24 cellular contexts compared by ENCODE assay signal in genomic region chr10:103620357-103620749, GRCh38.
DNase-seq lines count a peak whose midpoint lies in the region; ATAC-seq, FAIRE-seq and TF ChIP-seq lines count a peak whose summit lies in the region.
"Had no signal": no experiment of that assay in that cellular context is flagged by ENCODE, and none has a peak within 500 bp of the region (broad histone marks: within the 10 kb centered on the region; RNA-seq: fewer than 3 reads in every experiment).

No MANE protein-coding gene starts in this region.

- H3K36me3 ChIP-seq in K562 (ENCODE audit: control insufficient read depth, insufficient read depth, low read length) (peaks cover 43% of the 10 kb centered on the region; the same call in 2 of the 3 replicates), mesenchymal stem cell (ENCODE audit: control insufficient read depth in 1 of 2, insufficient read depth in 2 of 2, low read depth in 1 of 2, low read length in 2 of 2) (peaks cover 58 to 72% of the 10 kb centered on the region in 2 experiments), suprapubic skin (peaks cover 79% of the 10 kb centered on the region)
- H3K36me3 ChIP-seq: colonic mucosa had no signal

- peak; percentile 73 for DNase-seq in NB4 (ENCODE audit: low read depth)
- no peak for DNase-seq in K562 (ENCODE audit: extremely low read depth in 1 of 4, low spot score in 3 of 4)
- DNase-seq in mesenchymal stem cell, result no peak
- no peak for DNase-seq in suprapubic skin (ENCODE audit: low spot score in 2 of 2)
- DNase-seq in omental fat pad (ENCODE audit: low spot score), result no peak
- no peak for DNase-seq in nephron progenitor cell
- no peak for DNase-seq in pons (ENCODE audit: low spot score)
- DNase-seq: activated CD4-positive, alpha-beta T cell treated with anti-CD3 and anti-CD28 coated beads for 48 hours; CD4-positive, alpha-beta memory T cell; colonic mucosa; foreskin fibroblast; hippocampal formation; IMR-90; mesendoderm; naive thymus-derived CD4-positive, alpha-beta T cell; NCI-H146; NCI-H69; SHP77; stimulated activated CD4-positive, alpha-beta T cell treated with anti-CD3 and anti-CD28 coated beads, Interleukin-12 subunit alpha, Interleukin-12 subunit beta, amount 100 ng/mL, for 4 hours had no signal

- no peak for FAIRE-seq in K562 (lab: Jason Lieb, UNC)
- FAIRE-seq: GM12878, TTC549 had no signal

- TF ChIP-seq EP300 in K562 (IDR thresholded peaks at IDR 0.05; ENCODE audit: low read length) (no peak), suprapubic skin (IDR thresholded peaks at IDR 0.05) (no peak)

- H3K36me3 Mint-ChIP-seq in nephron progenitor cell (ENCODE audit: low read depth), result peaks cover 9% of the 10 kb centered on the region
- H3K36me3 Mint-ChIP-seq: activated naive CD4-positive, alpha-beta T cell treated with anti-CD3 and anti-CD28 coated beads, Interleukin-2, amount 50 U/mL, for 24 hours had no signal

- TF ChIP-seq CTCF in NB4 (IDR thresholded peaks at IDR 0.05; ENCODE audit: low read depth, low read length), result no peak
- no peak for TF ChIP-seq CTCF in K562 (IDR thresholded peaks at IDR 0.05 in 2 of 3, conservative IDR thresholded peaks at IDR 0.05 in 1 of 3; ENCODE audit: insufficient read depth in 2 of 3, low read depth in 1 of 3, low read length in 3 of 3)
- no peak for TF ChIP-seq CTCF in suprapubic skin (IDR thresholded peaks at IDR 0.05)
- no peak for TF ChIP-seq CTCF in omental fat pad (IDR thresholded peaks at IDR 0.05)
- no peak for TF ChIP-seq CTCF in nephron progenitor cell (IDR thresholded peaks at IDR 0.05)

- no peak overlapping the region for H3K27ac Mint-ChIP-seq in nephron progenitor cell
- H3K27ac Mint-ChIP-seq: activated naive CD4-positive, alpha-beta T cell treated with anti-CD3 and anti-CD28 coated beads, Interleukin-2, amount 50 U/mL, for 24 hours; naive thymus-derived CD4-positive, alpha-beta T cell had no signal

- peaks cover 11% of the 10 kb centered on the region for H3K4me1 Mint-ChIP-seq in nephron progenitor cell
- H3K4me1 Mint-ChIP-seq: activated naive CD4-positive, alpha-beta T cell treated with anti-CD3 and anti-CD28 coated beads, Interleukin-2, amount 50 U/mL, for 24 hours; CD4-positive, alpha-beta memory T cell had no signal

- H3K79me1 ChIP-seq in mesenchymal stem cell (replicated peaks; ENCODE audit: low read length, poor library complexity, severe bottlenecking), result no peaks in the 10 kb centered on the region

- H3K4me1 ChIP-seq in K562 (replicated peaks in 1 of 2; ENCODE audit: control insufficient read depth in 2 of 2, insufficient read depth in 2 of 2, low read length in 2 of 2), result peaks cover 47 to 69% of the 10 kb centered on the region in 2 experiments
- H3K4me1 ChIP-seq in mesenchymal stem cell (ENCODE audit: control insufficient read depth, insufficient read depth, low read depth, low read length), result no peaks in the 10 kb centered on the region
- H3K4me1 ChIP-seq in suprapubic skin, result peaks cover 83% of the 10 kb centered on the region
- H3K4me1 ChIP-seq: colonic mucosa had no signal

- H3K27ac ChIP-seq in K562 (ENCODE audit: extremely low read depth, low read depth, low read length), result peak overlapping the region; percentile 33; the same call in 1 of the 3 replicates
- H3K27ac ChIP-seq in mesenchymal stem cell (ENCODE audit: low read length, poor library complexity, severe bottlenecking), result no peak overlapping the region
- peak overlapping the region; percentile 24 for H3K27ac ChIP-seq in suprapubic skin
- H3K27ac ChIP-seq: colonic mucosa had no signal

- H2AFZ ChIP-seq in K562 (ENCODE audit: low read depth, low read length) (0 out of 2 replicates have a peak overlapping the region, but pooled peaks have one; percentile 16), mesenchymal stem cell (ENCODE audit: low read depth, low read length) (no peak overlapping the region)
- H2AFZ ChIP-seq: GM23338 had no signal

- TF ChIP-seq RAD21 in K562 (CRISPR knock-in tag; conservative IDR thresholded peaks at IDR 0.05 in 1 of 2, IDR thresholded peaks at IDR 0.05 in 1 of 2), result no peak

- WGBS in K562 (ENCODE audit: insufficient coverage, low coverage, missing lambda C conversion rate), result 84% methylated on average over 5 of the region's 7 CpGs
- 89% methylated on average over 7 of the region's 7 CpGs for WGBS in mesenchymal stem cell
- WGBS in suprapubic skin, result 72% methylated on average over 7 of the region's 7 CpGs

- H3K27me3 Mint-ChIP-seq in nephron progenitor cell (ENCODE audit: low read depth, poor library complexity), result no peaks in the 10 kb centered on the region
- H3K27me3 Mint-ChIP-seq: activated naive CD4-positive, alpha-beta T cell treated with anti-CD3 and anti-CD28 coated beads, Interleukin-2, amount 50 U/mL, for 24 hours; CD4-positive, alpha-beta memory T cell; naive thymus-derived CD4-positive, alpha-beta T cell had no signal

- H3K27me3 ChIP-seq in K562 (ENCODE audit: control insufficient read depth in 2 of 2, insufficient read depth in 2 of 2, low read length in 2 of 2), result no peaks in the 10 kb centered on the region
- H3K27me3 ChIP-seq in mesenchymal stem cell (ENCODE audit: control insufficient read depth in 1 of 2, insufficient read depth in 1 of 2, low read length in 2 of 2), result no peaks in the 10 kb centered on the region
- H3K27me3 ChIP-seq in suprapubic skin, result no peaks in the 10 kb centered on the region
- H3K27me3 ChIP-seq: colonic mucosa had no signal

- H3K23ac ChIP-seq in mesenchymal stem cell (ENCODE audit: low read length in 2 of 2), result no peak overlapping the region

- intact Hi-C loops in K562 (cut with micrococcal nuclease), result no loop called here

- no peak overlapping the region for H2AK5ac ChIP-seq in mesenchymal stem cell (ENCODE audit: low read length, severe bottlenecking)

- no peak overlapping the region for H2BK12ac ChIP-seq in mesenchymal stem cell (ENCODE audit: low read length in 2 of 2)

- ATAC-seq in K562, result no peak
- ATAC-seq in HG03139 (IDR thresholded peaks at IDR 0.05; ENCODE audit: unreplicated experiment), result no peak
- no peak for ATAC-seq in omental fat pad (ENCODE audit: low FRiP score)
- ATAC-seq: GM12878; GM23338; naive thymus-derived CD4-positive, alpha-beta T cell had no signal

- H2BK120ac ChIP-seq in mesenchymal stem cell (ENCODE audit: low read depth, low read length), result no peak overlapping the region

- peaks cover 4% of the 10 kb centered on the region for H3K9me1 ChIP-seq in K562 (ENCODE audit: control insufficient read depth, insufficient read depth, low read length)

- H3K4me3 ChIP-seq in NB4 (ENCODE audit: low read depth, low read length) (peak overlapping the region; percentile 16), K562 (no peak overlapping the region; the same call in 1 of the 2 replicates), mesenchymal stem cell (ENCODE audit: insufficient read depth in 1 of 2, low read depth in 1 of 2, low read length in 2 of 2) (peak overlapping the region in 1 of 2 experiments; percentile 42), suprapubic skin (no peak overlapping the region)
- H3K4me3 ChIP-seq: colonic mucosa, GM12878, GM23338 had no signal

- H3K9me3 ChIP-seq in K562 (replicated peaks; ENCODE audit: control insufficient read depth, insufficient read depth, low read depth, low read length), result no peaks in the 10 kb centered on the region
- H3K9me3 ChIP-seq in mesenchymal stem cell (ENCODE audit: control insufficient read depth, low read length), result no peaks in the 10 kb centered on the region
- no peaks in the 10 kb centered on the region for H3K9me3 ChIP-seq in suprapubic skin
- H3K9me3 ChIP-seq: colonic mucosa had no signal

- no peak overlapping the region for H2BK15ac ChIP-seq in mesenchymal stem cell (ENCODE audit: low read depth, poor library complexity, severe bottlenecking)

- no peak overlapping the region for H4K91ac ChIP-seq in mesenchymal stem cell (ENCODE audit: low read length)

- no peak overlapping the region for H3K4ac ChIP-seq in mesenchymal stem cell (ENCODE audit: low read depth in 1 of 2, low read length in 2 of 2)

- no peak overlapping the region for H3K14ac ChIP-seq in mesenchymal stem cell (ENCODE audit: low read length in 2 of 2)

- POLR2A ChIA-PET in K562 (lab: Yijun Ruan, JAX), result interaction anchor here (0.6 kb wide), 1 partner anchor 144 kb away, joined by 3 read pairs; no protein-coding TSS in a partner anchor

- H3K79me2 ChIP-seq in K562 (ENCODE audit: control insufficient read depth, insufficient read depth, low read length), result peaks cover 5% of the 10 kb centered on the region; the same call in 2 of the 3 replicates

- TF ChIP-seq POLR2A in NB4 (IDR thresholded peaks at IDR 0.05; ENCODE audit: extremely low read depth, insufficient read length) (no peak), K562 (conservative IDR thresholded peaks at IDR 0.05) (no peak), suprapubic skin (IDR thresholded peaks at IDR 0.05) (no peak)

- no TSS peak for BruUV-seq in K562 (replicated peaks; lab: Mats Ljungman, UMichigan)

- in situ Hi-C loops in K562 (cut with MboI), result no loop called here

- no peak overlapping the region for H3K18ac ChIP-seq in mesenchymal stem cell (ENCODE audit: low read depth in 1 of 2, low read length in 2 of 2)

- peak overlapping the region; percentile 14 to 87; a peak in 3 of 4 replicates for H3K9ac ChIP-seq in K562 (ENCODE audit: insufficient read depth in 1 of 2, low read depth in 2 of 2, low read length in 2 of 2)
- H3K9ac ChIP-seq in mesenchymal stem cell (ENCODE audit: low read length), result peak overlapping the region; percentile 68

- H3K9me3 Mint-ChIP-seq in nephron progenitor cell, result no peaks in the 10 kb centered on the region
- H3K9me3 Mint-ChIP-seq: activated naive CD4-positive, alpha-beta T cell treated with anti-CD3 and anti-CD28 coated beads, Interleukin-2, amount 50 U/mL, for 24 hours; CD4-positive, alpha-beta memory T cell; GM23338; naive thymus-derived CD4-positive, alpha-beta T cell had no signal

- H4K20me1 ChIP-seq in K562 (replicated peaks; ENCODE audit: control insufficient read depth, insufficient read depth, low read length), result no peaks in the 10 kb centered on the region

- no peak overlapping the region for H4K8ac ChIP-seq in mesenchymal stem cell (ENCODE audit: low read length)

- H2BK5ac ChIP-seq in mesenchymal stem cell (ENCODE audit: low read depth, low read length, poor library complexity, severe bottlenecking), result no peak overlapping the region

- CTCF ChIA-PET in K562 (lab: Yijun Ruan, JAX; ENCODE audit: low intra/inter-chr PET ratio), result no interaction called here

- H3K4me3 Mint-ChIP-seq in nephron progenitor cell, result no peak overlapping the region
- H3K4me3 Mint-ChIP-seq: activated naive CD4-positive, alpha-beta T cell treated with anti-CD3 and anti-CD28 coated beads, Interleukin-2, amount 50 U/mL, for 24 hours; GM23338; naive thymus-derived CD4-positive, alpha-beta T cell had no signal

- H3K4me2 ChIP-seq in K562 (ENCODE audit: insufficient read depth, low read length) (peak overlapping the region; percentile 55), mesenchymal stem cell (ENCODE audit: low read length, poor library complexity, severe bottlenecking) (no peak overlapping the region)
- H3K4me2 ChIP-seq: GM23338 had no signal
